In genomic region chr5:103224118-103224893, GRCh38 we compare ENCODE assay signal across 8 cellular contexts. TPM values are rescaled to one million over a fixed set of nuclear protein-coding genes. Genes with fewer than 3 reads are reported as not detected.
DNase-seq lines count a peak whose midpoint lies in the region; ATAC-seq, FAIRE-seq and TF ChIP-seq lines count a peak whose summit lies in the region.

No MANE protein-coding gene starts in this region.

- no peak overlapping the region for H3K4me3 Mint-ChIP-seq in central memory CD8-positive, alpha-beta T cell
- peak overlapping the region in 1 of 2 donors; percentile 50 for H3K4me3 Mint-ChIP-seq in stimulated activated naive B cell treated with anti-CD40 and anti-IgM and Interleukin-4, amounts not matched to agents 10 μg/mL and 1 μg/mL and 100 μg/mL, for 72 hours

- intact Hi-C loops in left lung (cut with DNase I): no loop called here

- POLR2A ChIA-PET in A549 (lab: Yijun Ruan, JAX): no interaction called here

- DNase-seq in A549 (ENCODE audit: low read depth in 1 of 2, low spot score in 1 of 2) (peak in 1 of 2 experiments; percentile 71), GM12865 (ENCODE audit: low read depth) (peak; percentile 79), M059J (ENCODE audit: low read depth) (peak; percentile 65), left lung (peak; percentile 9 to 36)
- peak in 1 of 2 donors; percentile 21 for DNase-seq in central memory CD8-positive, alpha-beta T cell (ENCODE audit: low spot score in 2 of 2)
- peak; percentile 20 for DNase-seq in stimulated activated naive B cell treated with anti-CD40 and anti-IgM and Interleukin-4, amounts not matched to agents 10 μg/mL and 1 μg/mL and 100 μg/mL, for 72 hours

- WGBS in A549 (ENCODE audit: missing lambda C conversion rate): 61% methylated on average over 11 of the region's 11 CpGs

- no peak for FAIRE-seq in A549 (lab: Jason Lieb, UNC)

- H3K36me3 Mint-ChIP-seq in central memory CD8-positive, alpha-beta T cell (ENCODE audit: insufficient read depth): peaks cover 2% of the 10 kb centered on the region
- peaks cover 6% of the 10 kb centered on the region in 2 donors for H3K36me3 Mint-ChIP-seq in stimulated activated naive B cell treated with anti-CD40 and anti-IgM and Interleukin-4, amounts not matched to agents 10 μg/mL and 1 μg/mL and 100 μg/mL, for 72 hours

- H3K4me1 Mint-ChIP-seq in central memory CD8-positive, alpha-beta T cell: no peaks in the 10 kb centered on the region
- peaks cover 2 to 15% of the 10 kb centered on the region in 2 donors for H3K4me1 Mint-ChIP-seq in stimulated activated naive B cell treated with anti-CD40 and anti-IgM and Interleukin-4, amounts not matched to agents 10 μg/mL and 1 μg/mL and 100 μg/mL, for 72 hours

- peak; percentile 58 to 69 for TF ChIP-seq RAD21 in A549 (conservative IDR thresholded peaks at IDR 0.05 in 1 of 2, IDR thresholded peaks at IDR 0.05 in 1 of 2)

- CTCF ChIA-PET in A549 (lab: Yijun Ruan, JAX): interaction anchor here (0.7 to 2.9 kb wide), 9 partner anchors 8 to 252 kb away, joined by 3 to 18 read pairs (median 4); no protein-coding TSS in a partner anchor

- no peaks in the 10 kb centered on the region for H3K9me3 Mint-ChIP-seq in central memory CD8-positive, alpha-beta T cell
- no peaks in the 10 kb centered on the region for H3K9me3 Mint-ChIP-seq in stimulated activated naive B cell treated with anti-CD40 and anti-IgM and Interleukin-4, amounts not matched to agents 10 μg/mL and 1 μg/mL and 100 μg/mL, for 72 hours

- peaks cover 47% of the 10 kb centered on the region for H3K27me3 Mint-ChIP-seq in central memory CD8-positive, alpha-beta T cell
- H3K27me3 Mint-ChIP-seq in stimulated activated naive B cell treated with anti-CD40 and anti-IgM and Interleukin-4, amounts not matched to agents 10 μg/mL and 1 μg/mL and 100 μg/mL, for 72 hours: no peaks in the 10 kb centered on the region

- H3K27me3 ChIP-seq in left lung: no peaks in the 10 kb centered on the region

- TF ChIP-seq CTCF in A549 (IDR thresholded peaks at IDR 0.05) (peak; percentile 53), GM12865 (IDR thresholded peaks at IDR 0.05; ENCODE audit: insufficient read depth, low read depth, low read length, missing control alignments) (peak; percentile 72), left lung (IDR thresholded peaks at IDR 0.05) (peak; percentile 55 to 69)

- no peak overlapping the region for H3K27ac Mint-ChIP-seq in central memory CD8-positive, alpha-beta T cell (ENCODE audit: low read depth)
- peak overlapping the region; percentile 31 for H3K27ac Mint-ChIP-seq in stimulated activated naive B cell treated with anti-CD40 and anti-IgM and Interleukin-4, amounts not matched to agents 10 μg/mL and 1 μg/mL and 100 μg/mL, for 72 hours

- TF ChIP-seq EP300 in A549 (IDR thresholded peaks at IDR 0.05): no peak

- TF ChIP-seq POLR2A in A549 (IDR thresholded peaks at IDR 0.05; ENCODE audit: low read length): no peak

- no peak overlapping the region for H3K27ac ChIP-seq in A549
- H3K27ac ChIP-seq in left lung: no peak overlapping the region

- ATAC-seq in A549 (peak; percentile 84 to 97), HG02571 (IDR thresholded peaks at IDR 0.05; ENCODE audit: unreplicated experiment) (peak; percentile 97), SK-N-SH treated with all-trans-retinoic acid at 6 μM for 48 hours (peak; percentile 91), left lung (peak; percentile 99)
- ATAC-seq in central memory CD8-positive, alpha-beta T cell (replicated peaks; ENCODE audit: extremely low read depth, poor library complexity, severe bottlenecking): peak; percentile 85
- ATAC-seq in stimulated activated naive B cell treated with anti-CD40 and anti-IgM and Interleukin-4, amounts not matched to agents 10 μg/mL and 1 μg/mL and 100 μg/mL, for 72 hours (replicated peaks): peak; percentile 89 to 93

- H3K9me3 ChIP-seq in A549 (0 out of 3 replicates have a peak, but pooled peaks cover 2% of the 10 kb centered on the region), left lung (no peaks in the 10 kb centered on the region)

- peak overlapping the region; percentile 39; the same call in 1 of the 3 replicates for H3K4me2 ChIP-seq in A549

- no peak overlapping the region for H3K4me3 ChIP-seq in A549
- H3K4me3 ChIP-seq in GM12865 (ENCODE audit: low read depth, low read length): no peak overlapping the region
- no peak overlapping the region for H3K4me3 ChIP-seq in left lung

- H3K4me1 ChIP-seq in A549: no peaks in the 10 kb centered on the region
- H3K4me1 ChIP-seq in left lung: no peaks in the 10 kb centered on the region

- no peaks in the 10 kb centered on the region for H3K36me3 ChIP-seq in left lung

TF ChIP-seq in A549, 52 proteins besides CTCF, POLR2A, EP300 and RAD21:
- TF ChIP-seq SMC3 (IDR thresholded peaks at IDR 0.05) (peak; percentile 34; the same call in 1 of the 3 replicates), HOXB13 (CRISPR knock-in tag; IDR thresholded peaks at IDR 0.05; ENCODE audit: low read depth) (no peak)

TF ChIP-seq in SK-N-SH treated with all-trans-retinoic acid at 6 μM for 48 hours, 23 proteins besides CTCF, POLR2A, EP300 and RAD21:
- TF ChIP-seq OSR1 (CRISPR knock-in tag; IDR thresholded peaks at IDR 0.05) (no peak), ZFP30 (CRISPR knock-in tag; IDR thresholded peaks at IDR 0.05) (no peak), SNAI2 (CRISPR knock-in tag; IDR thresholded peaks at IDR 0.05) (no peak)

RNA-seq across cellular contexts. Expression of gene MACIR, which starts 34.3 kb away (rescaled TPM):
- polyA plus RNA-seq in A549 (2011; rRNA removed) (35.3 and 38.8 TPM in 2 replicates), A549 (2017; fragmentation: RNase III; extraction: RNeasy Plus Mini Kit Qiagen cat#74134 plus additional on column Dnase treatment) (17.7 to 21.5 TPM (median 20.1 TPM) in 3 replicates)
- polyA plus RNA-seq in A549 (2012; cell fraction: cytosol; rRNA removed): 16.1 and 17.5 TPM in 2 replicates
- 13.0 and 18.4 TPM in 2 replicates for polyA plus RNA-seq in A549 (2012; cell fraction: nucleus; rRNA removed)
- 24.8 and 27.3 TPM in 2 replicates for polyA minus RNA-seq in A549 (2011; rRNA and poly(A)+ RNA removed)
- total RNA-seq in M059J (2014; rRNA removed; shearing (Covaris generic)): 32.8 and 44.8 TPM in 2 replicates
- total RNA-seq in left lung: 1 to 10 TPM; 7.0 to 8.0 TPM
